16 cellular contexts compared by ENCODE assay signal in genomic region chr7:157021071-157021891, GRCh38. TPM values are rescaled to one million over a fixed set of nuclear protein-coding genes. Genes with fewer than 3 reads are reported as not detected.
A peak's percentile ranks its signal among the peaks of the same experiment; 100 is the strongest.
DNase-seq lines count a peak whose midpoint lies in the region; ATAC-seq and TF ChIP-seq lines count a peak whose summit lies in the region.
"Had no signal": no experiment of that assay in that cellular context is flagged by ENCODE, and none has a peak within 500 bp of the region (broad histone marks: within the 10 kb centered on the region; RNA-seq: fewer than 3 reads in every experiment).

No MANE protein-coding gene starts in this region.

- WGBS in spleen, 5 donors = 1 to 5% (median 3%) methylated on average over 38 to 86 of the region's 86 CpGs

- H3K9me3 Mint-ChIP-seq in activated CD8-positive, alpha-beta T cell treated with anti-CD3 and anti-CD28 coated beads, Interleukin-2, amount 10 ng/mL, durations not matched to agents 7 days and 5 days (ENCODE audit: insufficient read depth) = no peaks in the 10 kb centered on the region
- no peaks in the 10 kb centered on the region for H3K9me3 Mint-ChIP-seq in activated CD8-positive, alpha-beta T cell treated with anti-CD3 and anti-CD28 coated beads for 36 hours
- H3K9me3 Mint-ChIP-seq in WTC11 = no peaks in the 10 kb centered on the region
- H3K9me3 Mint-ChIP-seq: activated naive CD8-positive, alpha-beta T cell treated with anti-CD3 and anti-CD28 coated beads for 36 hours; natural killer cell treated with Interleukin-12 subunit alpha and Interleukin-12 subunit beta and Interleukin-15 and Interleukin-18, amount 100 ng/mL, for 72 hours had no signal

- intact Hi-C loops in activated CD8-positive, alpha-beta T cell treated with anti-CD3 and anti-CD28 coated beads for 36 hours (cut with micrococcal nuclease) = no loop called here
- intact Hi-C loops in spleen (cut with DNase I; ENCODE audit: low total_unique reads) = no loop called here

- no peak overlapping the region for H3K4me3 Mint-ChIP-seq in activated CD8-positive, alpha-beta T cell treated with anti-CD3 and anti-CD28 coated beads, Interleukin-2, amount 10 ng/mL, durations not matched to agents 7 days and 5 days
- H3K4me3 Mint-ChIP-seq in activated CD8-positive, alpha-beta T cell treated with anti-CD3 and anti-CD28 coated beads for 36 hours = no peak overlapping the region
- no peak overlapping the region for H3K4me3 Mint-ChIP-seq in WTC11
- H3K4me3 Mint-ChIP-seq: activated naive CD8-positive, alpha-beta T cell treated with anti-CD3 and anti-CD28 coated beads for 36 hours; natural killer cell treated with Interleukin-12 subunit alpha and Interleukin-12 subunit beta and Interleukin-15 and Interleukin-18, amount 100 ng/mL, for 72 hours had no signal

- H3K4me3 ChIP-seq in spleen = peak overlapping the region in 7 of 8 donors; percentile 11 to 55 (median 15)
- H3K4me3 ChIP-seq: PC-9 had no signal

- no peak overlapping the region for H3K27ac Mint-ChIP-seq in activated CD8-positive, alpha-beta T cell treated with anti-CD3 and anti-CD28 coated beads, Interleukin-2, amount 10 ng/mL, durations not matched to agents 7 days and 5 days
- H3K27ac Mint-ChIP-seq in activated CD8-positive, alpha-beta T cell treated with anti-CD3 and anti-CD28 coated beads for 36 hours = no peak overlapping the region
- H3K27ac Mint-ChIP-seq in WTC11 = no peak overlapping the region
- H3K27ac Mint-ChIP-seq: activated naive CD8-positive, alpha-beta T cell treated with anti-CD3 and anti-CD28 coated beads for 36 hours; natural killer cell treated with Interleukin-12 subunit alpha and Interleukin-12 subunit beta and Interleukin-15 and Interleukin-18, amount 100 ng/mL, for 72 hours had no signal

- H3K36me3 Mint-ChIP-seq in activated CD8-positive, alpha-beta T cell treated with anti-CD3 and anti-CD28 coated beads, Interleukin-2, amount 10 ng/mL, durations not matched to agents 7 days and 5 days (ENCODE audit: low read depth) = no peaks in the 10 kb centered on the region
- no peaks in the 10 kb centered on the region for H3K36me3 Mint-ChIP-seq in activated CD8-positive, alpha-beta T cell treated with anti-CD3 and anti-CD28 coated beads for 36 hours (ENCODE audit: low read depth)
- H3K36me3 Mint-ChIP-seq in WTC11 = no peaks in the 10 kb centered on the region
- H3K36me3 Mint-ChIP-seq: activated naive CD8-positive, alpha-beta T cell treated with anti-CD3 and anti-CD28 coated beads for 36 hours; natural killer cell treated with Interleukin-12 subunit alpha and Interleukin-12 subunit beta and Interleukin-15 and Interleukin-18, amount 100 ng/mL, for 72 hours had no signal

- POLR2A ChIA-PET in activated CD8-positive, alpha-beta T cell treated with anti-CD3 and anti-CD28 coated beads, Interleukin-2, amount 10 ng/mL, durations not matched to agents 7 days and 5 days (lab: Charles Lee) = no interaction called here
- POLR2A ChIA-PET in activated CD8-positive, alpha-beta T cell treated with anti-CD3 and anti-CD28 coated beads for 36 hours (lab: Charles Lee) = no interaction called here
- POLR2A ChIA-PET in WTC11 (lab: Charles Lee) = interaction anchor here (1.1 kb wide), 1 partner anchor 14 kb away, joined by 3 read pairs; no protein-coding TSS in a partner anchor
- POLR2A ChIA-PET in RWPE1 (lab: Yijun Ruan, JAX; ENCODE audit: low non-redundant PET) = no interaction called here

- CTCF ChIA-PET in activated CD8-positive, alpha-beta T cell treated with anti-CD3 and anti-CD28 coated beads, Interleukin-2, amount 10 ng/mL, durations not matched to agents 7 days and 5 days (lab: Charles Lee) = no interaction called here
- CTCF ChIA-PET in activated CD8-positive, alpha-beta T cell treated with anti-CD3 and anti-CD28 coated beads for 36 hours (lab: Charles Lee) = no interaction called here
- CTCF ChIA-PET in WTC11 (lab: Charles Lee) (interaction anchor here (1.0 to 1.7 kb wide), 5 partner anchors 12 to 252 kb away, joined by 3 to 4 read pairs (median 4); partner anchors contain the start of gene NOM1), RWPE1 (lab: Yijun Ruan, JAX) (interaction anchor here (0.9 kb wide), 1 partner anchor 24 kb away, joined by 3 read pairs; no protein-coding TSS in a partner anchor)

- TF ChIP-seq CTCF in activated CD8-positive, alpha-beta T cell treated with anti-CD3 and anti-CD28 coated beads for 36 hours (IDR thresholded peaks at IDR 0.05) = no peak
- TF ChIP-seq CTCF in WTC11 (IDR thresholded peaks at IDR 0.05) (no peak), spleen (IDR thresholded peaks at IDR 0.05 in 8 of 11, conservative IDR thresholded peaks at IDR 0.05 in 3 of 11) (no peak), RWPE1 (conservative IDR thresholded peaks at IDR 0.05; ENCODE audit: low read depth) (no peak)

- H3K27me3 ChIP-seq in spleen (replicated peaks in 1 of 7) = peaks cover 12 to 100% (median 96%) of the 10 kb centered on the region in 7 donors

- H3K9me3 ChIP-seq in spleen = no peaks in the 10 kb centered on the region

- DNase-seq in activated CD8-positive, alpha-beta T cell treated with anti-CD3 and anti-CD28 coated beads, Interleukin-2, amount 10 ng/mL, durations not matched to agents 7 days and 5 days = no peak
- DNase-seq in activated CD8-positive, alpha-beta T cell treated with anti-CD3 and anti-CD28 coated beads for 36 hours = no peak
- DNase-seq in WTC11 (ENCODE audit: low spot score) (no peak), left lobe of liver (ENCODE audit: low spot score) (no peak), spleen (peak; percentile 66), RWPE1 (ENCODE audit: low spot score) (no peak), NCI-H2171 treated with DMSO at 0.1 percent for 48 hours (lab: John Stamatoyannopoulos, UW) (no peak)
- DNase-seq: activated CD8-positive, alpha-beta memory T cell treated with anti-CD3 and anti-CD28 coated beads for 24 hours; activated naive CD8-positive, alpha-beta T cell treated with anti-CD3 and anti-CD28 coated beads for 36 hours; DND-41; PC-9; stimulated activated CD4-positive, alpha-beta T cell treated with anti-CD3 and anti-CD28 coated beads, Interleukin-12 subunit alpha, Interleukin-12 subunit beta, amount 100 ng/mL, for 4 hours; T1000 had no signal

- no peaks in the 10 kb centered on the region for H3K36me3 ChIP-seq in spleen

- peak; percentile 34 for ATAC-seq in activated CD8-positive, alpha-beta T cell treated with anti-CD3 and anti-CD28 coated beads, Interleukin-2, amount 10 ng/mL, durations not matched to agents 7 days and 5 days
- no peak for ATAC-seq in activated CD8-positive, alpha-beta T cell treated with anti-CD3 and anti-CD28 coated beads for 36 hours
- ATAC-seq in WTC11 (peak; percentile 11), left lobe of liver (peak; percentile 33), HG02763 (IDR thresholded peaks at IDR 0.05; ENCODE audit: unreplicated experiment) (no peak)

- H3K4me1 ChIP-seq in spleen = peaks cover 16 to 54% (median 39%) of the 10 kb centered on the region in 6 donors

- no peak for TF ChIP-seq POLR2A in spleen (IDR thresholded peaks at IDR 0.05)

- peaks cover 77% of the 10 kb centered on the region for H3K27me3 Mint-ChIP-seq in activated CD8-positive, alpha-beta T cell treated with anti-CD3 and anti-CD28 coated beads, Interleukin-2, amount 10 ng/mL, durations not matched to agents 7 days and 5 days (ENCODE audit: low read depth)
- peaks cover 76% of the 10 kb centered on the region for H3K27me3 Mint-ChIP-seq in activated CD8-positive, alpha-beta T cell treated with anti-CD3 and anti-CD28 coated beads for 36 hours
- peaks cover 100% of the 10 kb centered on the region for H3K27me3 Mint-ChIP-seq in WTC11 (ENCODE audit: low read depth)

- H3K27ac ChIP-seq in spleen (no peak overlapping the region), RWPE1 (no peak overlapping the region)
- H3K27ac ChIP-seq: PC-9 had no signal

- peaks cover 13% of the 10 kb centered on the region for H3K4me1 Mint-ChIP-seq in activated CD8-positive, alpha-beta T cell treated with anti-CD3 and anti-CD28 coated beads, Interleukin-2, amount 10 ng/mL, durations not matched to agents 7 days and 5 days (ENCODE audit: low read depth)
- peaks cover 20% of the 10 kb centered on the region for H3K4me1 Mint-ChIP-seq in activated CD8-positive, alpha-beta T cell treated with anti-CD3 and anti-CD28 coated beads for 36 hours (ENCODE audit: low read depth)
- peaks cover 34% of the 10 kb centered on the region for H3K4me1 Mint-ChIP-seq in WTC11

TF ChIP-seq in WTC11, 78 proteins besides CTCF, POLR2A, EP300 and RAD21:
- TF ChIP-seq TEAD1 (CRISPR knock-in tag; IDR thresholded peaks at IDR 0.05) = no peak
- no peak for TF ChIP-seq ETV6 (CRISPR knock-in tag; IDR thresholded peaks at IDR 0.05)
- TF ChIP-seq FOXP1 (CRISPR knock-in tag; IDR thresholded peaks at IDR 0.05; ENCODE audit: borderline replicate concordance) = 0 out of 2 replicates have a peak, but pooled peaks have one; percentile 29

RNA-seq across cellular contexts. Expression of gene MNX1, which starts 10.8 kb away (rescaled TPM):
- total RNA-seq in activated CD8-positive, alpha-beta T cell treated with anti-CD3 and anti-CD28 coated beads, Interleukin-2, amount 10 ng/mL, durations not matched to agents 7 days and 5 days = not detected
- total RNA-seq in activated CD8-positive, alpha-beta T cell treated with anti-CD3 and anti-CD28 coated beads for 36 hours = not detected
- total RNA-seq in WTC11 (2021) = 0.32 to 0.46 TPM (median 0.34 TPM) in 3 replicates
- total RNA-seq in left lobe of liver = not detected
- under 1 TPM in 1 of 7 donors, not detected in 6; 0.85 TPM for total RNA-seq in spleen
- polyA plus RNA-seq in spleen = not detected
- total RNA-seq: activated naive CD8-positive, alpha-beta T cell treated with anti-CD3 and anti-CD28 coated beads for 36 hours; natural killer cell treated with Interleukin-12 subunit alpha and Interleukin-12 subunit beta and Interleukin-15 and Interleukin-18, amount 100 ng/mL, for 72 hours had no signal
- polyA plus RNA-seq: AG04450 had no signal

Comparison
In these comparisons a context has a peak if more than half of its experiments do, and no peak if none do; other contexts are left out.
1. ATAC-seq: peak in activated CD8-positive, alpha-beta T cell treated with anti-CD3 and anti-CD28 coated beads, Interleukin-2, amount 10 ng/mL, durations not matched to agents 7 days and 5 days (single experiment), WTC11 (single experiment) and left lobe of liver (single experiment); none in activated CD8-positive, alpha-beta T cell treated with anti-CD3 and anti-CD28 coated beads for 36 hours (single experiment) and HG02763 (single experiment).
2. CTCF ChIA-PET loops: an anchor here in WTC11 (1.0 to 1.7 kb wide) and RWPE1 (0.9 kb wide); none called in activated CD8-positive, alpha-beta T cell treated with anti-CD3 and anti-CD28 coated beads, Interleukin-2, amount 10 ng/mL, durations not matched to agents 7 days and 5 days and activated CD8-positive, alpha-beta T cell treated with anti-CD3 and anti-CD28 coated beads for 36 hours.